ENCODE assay signal across 8 cellular contexts in genomic region chr7:98280791-98281756, GRCh38. TPM values are rescaled to one million over a fixed set of nuclear protein-coding genes. Genes with fewer than 3 reads are reported as not detected.
DNase-seq lines count a peak whose midpoint lies in the region; ATAC-seq and TF ChIP-seq lines count a peak whose summit lies in the region.

Gene BRI3, plus strand, starts transcription at chr7:98281686. Its CDS starts 110 bp downstream, at chr7:98281796.

- DNase-seq in Calu3 (peak; percentile 82), HuH-7 (ENCODE audit: low spot score) (peak; percentile 92), OCI-M1 (lab: John Stamatoyannopoulos, UW) (peak; percentile 97)
- peak; percentile 90 for DNase-seq in activated T-cell treated with anti-CD3 and anti-CD28 coated beads, Interleukin-2, amount 50 U/mL, for 1 hour
- DNase-seq in stimulated activated CD8-positive, alpha-beta memory T cell treated with anti-CD3 and anti-CD28 coated beads, Interleukin-7, amount 100 ng/mL, for 24 hours (ENCODE audit: low read depth), result peak; percentile 87

- intact Hi-C loops in Calu3 (cut with micrococcal nuclease; ENCODE audit: unreplicated experiment), result loop anchor here (10.0 kb wide), 1 partner anchor 74 kb away; no protein-coding TSS in a partner anchor

- H3K9me3 Mint-ChIP-seq in Calu3 (ENCODE audit: low read depth, unreplicated experiment), result no peaks in the 10 kb centered on the region

- CTCF ChIA-PET in Calu3 (lab: Charles Lee), result interaction anchor here (1.0 kb wide), 1 partner anchor 13 kb away, joined by 4 read pairs; no protein-coding TSS in a partner anchor

- H3K9ac ChIP-seq in muscle layer of colon (ENCODE audit: low read length), result peak within 1 kb of the TSS; percentile 97

- WGBS in esophagus, 2 donors, result 1% methylated on average over 40 to 91 of the region's 92 CpGs

- H3K4me3 ChIP-seq in esophagus (ENCODE audit: low read depth in 1 of 2, low read length in 2 of 2) (peak within 1 kb of the TSS; percentile 65 to 86), muscle layer of colon (ENCODE audit: low read depth in 1 of 2, low read length in 2 of 2) (peak within 1 kb of the TSS; percentile 83 to 86)

- peak; percentile 76 for ATAC-seq in GM21390 (IDR thresholded peaks at IDR 0.05; ENCODE audit: unreplicated experiment)

- peaks cover 32% of the 10 kb centered on the region for H3K4me1 Mint-ChIP-seq in Calu3 (ENCODE audit: low read depth, unreplicated experiment)

- peak within 1 kb of the TSS; percentile 91 for H3K27ac Mint-ChIP-seq in Calu3 (ENCODE audit: unreplicated experiment)

- H3K36me3 ChIP-seq in esophagus (ENCODE audit: control insufficient read depth in 2 of 2, insufficient read depth in 2 of 2, low read length in 1 of 2) (peaks cover 0 to 3% of the 10 kb centered on the region in 2 donors), muscle layer of colon (ENCODE audit: insufficient read depth, low read length) (no peaks in the 10 kb centered on the region)

- no TSS peak for BruUV-seq in Calu3 (replicated peaks; lab: Mats Ljungman, UMichigan)

- H3K27me3 ChIP-seq in esophagus (ENCODE audit: control insufficient read depth in 1 of 2, insufficient read depth in 2 of 2, low read length in 2 of 2) (no peaks in the 10 kb centered on the region), muscle layer of colon (ENCODE audit: control insufficient read depth in 1 of 2, insufficient read depth in 2 of 2, low read length in 2 of 2) (no peaks in the 10 kb centered on the region)

- H3K36me3 Mint-ChIP-seq in Calu3 (ENCODE audit: insufficient read depth, unreplicated experiment), result peaks cover 38% of the 10 kb centered on the region

- H3K9me3 ChIP-seq in esophagus (ENCODE audit: control insufficient read depth in 2 of 2, insufficient read depth in 1 of 2, low read depth in 1 of 2, low read length in 1 of 2) (no peaks in the 10 kb centered on the region), muscle layer of colon (ENCODE audit: low read length) (no peaks in the 10 kb centered on the region)

- peak within 1 kb of the TSS; percentile 91 for H3K4me3 Mint-ChIP-seq in Calu3 (ENCODE audit: low read depth, unreplicated experiment)

- no peaks in the 10 kb centered on the region for H3K27me3 Mint-ChIP-seq in Calu3 (ENCODE audit: unreplicated experiment)

- H3K4me1 ChIP-seq in esophagus (ENCODE audit: control insufficient read depth in 2 of 2, insufficient read depth in 2 of 2, low read length in 1 of 2) (peaks cover 17 to 27% of the 10 kb centered on the region in 2 donors), muscle layer of colon (ENCODE audit: insufficient read depth, low read length) (peaks cover 43% of the 10 kb centered on the region)

- TF ChIP-seq CTCF in Calu3 (IDR thresholded peaks at IDR 0.05; ENCODE audit: unreplicated experiment), result no peak

- H3K27ac ChIP-seq in esophagus (ENCODE audit: low read depth in 2 of 2, low read length in 1 of 2), result peak within 1 kb of the TSS; percentile 91 to 94
- H3K27ac ChIP-seq in muscle layer of colon (ENCODE audit: low read depth, low read length), result peak within 1 kb of the TSS; percentile 90

RNA-seq across cellular contexts. Expression of gene BRI3, which starts in this region (rescaled TPM):
- 101 and 124 TPM in 2 replicates for total RNA-seq in Calu3 (2022)
- 10 to 100 TPM; 59.4 to 60.1 TPM for polyA plus RNA-seq in esophagus

Comparison
In these comparisons a context has a peak if more than half of its experiments do, and no peak if none do; other contexts are left out.
1. Peak in every context shown above with its lines: DNase-seq, ATAC-seq, H3K4me3 ChIP-seq and H3K27ac ChIP-seq.